In the genomic region with DNA sequence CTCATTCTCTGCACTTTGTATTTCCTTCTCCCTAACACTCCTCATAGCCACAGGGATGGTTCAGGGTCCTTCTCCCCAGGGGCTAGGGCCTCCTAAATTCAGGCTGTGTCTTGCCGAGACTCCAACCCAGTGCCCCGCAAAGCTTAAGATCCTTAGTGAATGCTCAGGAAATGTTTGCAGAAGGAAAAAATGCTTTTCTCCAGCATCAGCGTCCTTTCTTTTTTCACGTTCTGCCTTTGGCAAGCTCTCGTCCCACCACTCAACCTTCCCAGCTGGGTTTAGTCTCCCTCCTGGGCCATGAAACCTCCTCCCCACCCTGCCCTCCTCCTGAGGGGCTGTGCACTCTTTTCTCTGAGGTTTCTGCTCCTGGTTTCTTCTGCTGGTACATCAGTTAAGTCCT, we compare ENCODE assay signal across 15 cellular contexts.
DNase-seq lines count a peak whose midpoint lies in the region; ATAC-seq and TF ChIP-seq lines count a peak whose summit lies in the region.
"Had no signal": no experiment of that assay in that cellular context is flagged by ENCODE, and none has a peak within 500 bp of the region (broad histone marks: within the 10 kb centered on the region; RNA-seq: fewer than 3 reads in every experiment).

No MANE protein-coding gene starts in this region.

- DNase-seq in stimulated activated naive B cell treated with anti-CD40 and anti-IgM and Interleukin-4, amounts not matched to agents 10 μg/mL and 1 μg/mL and 100 μg/mL, for 72 hours, result no peak
- DNase-seq in NCI-H748 treated with DMSO at 0.1 percent for 48 hours (lab: John Stamatoyannopoulos, UW) (no peak), T1000 (lab: John Stamatoyannopoulos, UW) (no peak), GOT3 (lab: John Stamatoyannopoulos, UW) (no peak)
- no peak for DNase-seq in activated effector memory CD4-positive, alpha-beta T cell treated with anti-CD3 and anti-CD28 coated beads, Interleukin-2, amount 50 U/mL, for 16 hours
- DNase-seq: Caco-2; CD8-positive, alpha-beta memory T cell; DND-41; GDM1; H7 had no signal

- ATAC-seq in stimulated activated naive B cell treated with anti-CD40 and anti-IgM and Interleukin-4, amounts not matched to agents 10 μg/mL and 1 μg/mL and 100 μg/mL, for 72 hours (replicated peaks), result no peak

- peak overlapping the region in 2 of 3 experiments; percentile 65 to 74 for H3K27ac Mint-ChIP-seq in nephron
- H3K27ac Mint-ChIP-seq in stimulated activated naive B cell treated with anti-CD40 and anti-IgM and Interleukin-4, amounts not matched to agents 10 μg/mL and 1 μg/mL and 100 μg/mL, for 72 hours, result peak overlapping the region; percentile 25
- H3K27ac Mint-ChIP-seq: B cell; CD14-positive monocyte; CD8-positive, alpha-beta memory T cell had no signal

- peaks cover 49% of the 10 kb centered on the region for H3K4me1 Mint-ChIP-seq in nephron
- H3K4me1 Mint-ChIP-seq in stimulated activated naive B cell treated with anti-CD40 and anti-IgM and Interleukin-4, amounts not matched to agents 10 μg/mL and 1 μg/mL and 100 μg/mL, for 72 hours, result no peaks in the 10 kb centered on the region
- H3K4me1 Mint-ChIP-seq: B cell; CD14-positive monocyte; CD8-positive, alpha-beta memory T cell had no signal

- TF ChIP-seq CTCF in VCaP (conservative IDR thresholded peaks at IDR 0.05) (no peak), nephron (IDR thresholded peaks at IDR 0.05; ENCODE audit: unreplicated experiment in 3 of 3) (no peak)

- no peaks in the 10 kb centered on the region for H3K9me3 Mint-ChIP-seq in nephron
- H3K9me3 Mint-ChIP-seq in stimulated activated naive B cell treated with anti-CD40 and anti-IgM and Interleukin-4, amounts not matched to agents 10 μg/mL and 1 μg/mL and 100 μg/mL, for 72 hours, result no peaks in the 10 kb centered on the region
- H3K9me3 Mint-ChIP-seq: CD8-positive, alpha-beta memory T cell had no signal

- peak overlapping the region; percentile 52 for H3K27ac ChIP-seq in VCaP
- H3K27ac ChIP-seq: HL-60 had no signal

- H3K27me3 Mint-ChIP-seq in nephron (ENCODE audit: low read depth), result peaks cover 12% of the 10 kb centered on the region
- H3K27me3 Mint-ChIP-seq in stimulated activated naive B cell treated with anti-CD40 and anti-IgM and Interleukin-4, amounts not matched to agents 10 μg/mL and 1 μg/mL and 100 μg/mL, for 72 hours, result peaks cover 0 to 14% of the 10 kb centered on the region in 2 donors

- no peaks in the 10 kb centered on the region for H3K36me3 Mint-ChIP-seq in nephron (ENCODE audit: low read depth)
- no peaks in the 10 kb centered on the region for H3K36me3 Mint-ChIP-seq in stimulated activated naive B cell treated with anti-CD40 and anti-IgM and Interleukin-4, amounts not matched to agents 10 μg/mL and 1 μg/mL and 100 μg/mL, for 72 hours
- H3K36me3 Mint-ChIP-seq: CD14-positive monocyte; CD8-positive, alpha-beta memory T cell had no signal

- H3K4me3 Mint-ChIP-seq in nephron, result peak overlapping the region in 1 of 3 experiments; percentile 19
- no peak overlapping the region for H3K4me3 Mint-ChIP-seq in stimulated activated naive B cell treated with anti-CD40 and anti-IgM and Interleukin-4, amounts not matched to agents 10 μg/mL and 1 μg/mL and 100 μg/mL, for 72 hours
- H3K4me3 Mint-ChIP-seq: B cell; CD8-positive, alpha-beta memory T cell had no signal
